8 cellular contexts compared by ENCODE assay signal in genomic region chr17:49880291-49881053, GRCh38.
DNase-seq lines count a peak whose midpoint lies in the region; ATAC-seq lines count a peak whose summit lies in the region.

No MANE protein-coding gene starts in this region.

- ATAC-seq in HG03108 (IDR thresholded peaks at IDR 0.05; ENCODE audit: unreplicated experiment) = peak; percentile 66

- DNase-seq in ELF-1 (ENCODE audit: low read depth, low spot score) = peak; percentile 99
- DNase-seq in NT2/D1 (ENCODE audit: low read depth, low spot score) = peak; percentile 79
- peak; percentile 13 for DNase-seq in activated CD8-positive, alpha-beta memory T cell treated with anti-CD3 and anti-CD28 coated beads, Interleukin-2, amount 50 U/mL, for 24 hours (ENCODE audit: extremely low read depth)
- peak; percentile 93 for DNase-seq in epidermal melanocyte (ENCODE audit: insufficient read length, low spot score)
- peak; percentile 42 for DNase-seq in midbrain (lab: John Stamatoyannopoulos, UW)
- DNase-seq in stimulated activated CD8-positive, alpha-beta memory T cell treated with anti-CD3 and anti-CD28 coated beads, Interleukin-4, amount 100 ng/mL, for 4 hours (ENCODE audit: low read depth in 2 of 2, low spot score in 1 of 2) = peak; percentile 24 to 40
- no peak for DNase-seq in NCI-H2029 treated with DMSO at 0.1 percent for 48 hours (lab: John Stamatoyannopoulos, UW)

- H3K27me3 ChIP-seq in NT2/D1 (ENCODE audit: insufficient read depth, insufficient read length) = no peaks in the 10 kb centered on the region

- H3K9me3 ChIP-seq in NT2/D1 (ENCODE audit: insufficient read depth, low read length) = no peaks in the 10 kb centered on the region

- peak overlapping the region; percentile 73 for H3K9ac ChIP-seq in NT2/D1 (ENCODE audit: insufficient read length, low read depth)

- no peaks in the 10 kb centered on the region for H3K36me3 ChIP-seq in NT2/D1 (ENCODE audit: insufficient read depth, insufficient read length, low read length)

- H3K4me3 ChIP-seq in NT2/D1 (ENCODE audit: insufficient read length, low read depth) = peak overlapping the region; percentile 41

- peaks cover 28% of the 10 kb centered on the region for H3K4me1 ChIP-seq in NT2/D1 (ENCODE audit: insufficient read depth, insufficient read length)
